8 cellular contexts compared by ENCODE assay signal in genomic region chr9:134324359-134325095, GRCh38. TPM values are rescaled to one million over a fixed set of nuclear protein-coding genes. Genes with fewer than 3 reads are reported as not detected.
DNase-seq lines count a peak whose midpoint lies in the region; TF ChIP-seq lines count a peak whose summit lies in the region.

No MANE protein-coding gene starts in this region.

- CTCF ChIA-PET in CD8-positive, alpha-beta memory T cell (lab: Charles Lee): interaction anchor here (0.9 to 3.4 kb wide), 2 partner anchors 23 to 154 kb away, joined by 3 to 10 read pairs; no protein-coding TSS in a partner anchor

- peak overlapping the region; percentile 40 to 90 (median 70) for H3K27ac Mint-ChIP-seq in CD8-positive, alpha-beta memory T cell
- H3K27ac Mint-ChIP-seq in osteocyte (ENCODE audit: unreplicated experiment): peak overlapping the region; percentile 14

- H3K4me3 Mint-ChIP-seq in CD8-positive, alpha-beta memory T cell: peak overlapping the region; percentile 77 to 89 (median 80)
- H3K4me3 Mint-ChIP-seq in osteocyte (ENCODE audit: unreplicated experiment): peak overlapping the region; percentile 48

- 59 to 77% methylated on average over 17 of the region's 17 CpGs for WGBS in esophagus, 2 donors

- no peaks in the 10 kb centered on the region for H3K27me3 ChIP-seq in CD8-positive, alpha-beta memory T cell (ENCODE audit: insufficient read depth, low read length, poor library complexity, severe bottlenecking)
- H3K27me3 ChIP-seq in esophagus (ENCODE audit: control insufficient read depth in 1 of 2, insufficient read depth in 2 of 2, low read length in 2 of 2): no peaks in the 10 kb centered on the region

- H3K36me3 Mint-ChIP-seq in CD8-positive, alpha-beta memory T cell: no peaks in the 10 kb centered on the region
- no peaks in the 10 kb centered on the region for H3K36me3 Mint-ChIP-seq in osteocyte (ENCODE audit: unreplicated experiment)

- no peak overlapping the region for H3K4me3 ChIP-seq in CD8-positive, alpha-beta memory T cell (ENCODE audit: low read length)
- H3K4me3 ChIP-seq in esophagus (ENCODE audit: low read depth in 1 of 2, low read length in 2 of 2): peak overlapping the region; percentile 62 to 91

- TF ChIP-seq CTCF in osteocyte (IDR thresholded peaks at IDR 0.05): no peak

- no peaks in the 10 kb centered on the region for H3K9me3 ChIP-seq in CD8-positive, alpha-beta memory T cell (ENCODE audit: low read length)
- H3K9me3 ChIP-seq in esophagus (ENCODE audit: control insufficient read depth in 2 of 2, insufficient read depth in 1 of 2, low read depth in 1 of 2, low read length in 1 of 2): no peaks in the 10 kb centered on the region

- H3K36me3 ChIP-seq in CD8-positive, alpha-beta memory T cell (ENCODE audit: insufficient read depth, low read length): no peaks in the 10 kb centered on the region
- no peaks in the 10 kb centered on the region for H3K36me3 ChIP-seq in esophagus (ENCODE audit: control insufficient read depth in 2 of 2, insufficient read depth in 2 of 2, low read length in 1 of 2)

- no peak overlapping the region for H3K27ac ChIP-seq in CD8-positive, alpha-beta memory T cell (ENCODE audit: low read depth, low read length)
- peak overlapping the region; percentile 97 to 98 for H3K27ac ChIP-seq in esophagus (ENCODE audit: low read depth in 2 of 2, low read length in 1 of 2)

- DNase-seq in CD8-positive, alpha-beta memory T cell: peak in 1 of 5 donors; percentile 48
- DNase-seq in RPMI7951 (ENCODE audit: low read depth) (peak; percentile 37), osteocyte (ENCODE audit: extremely low spot score, unreplicated experiment) (no peak), anterior cingulate cortex (lab: John Stamatoyannopoulos, UW) (no peak), NCI-H146 treated with DMSO at 0.1 percent for 48 hours (lab: John Stamatoyannopoulos, UW; ENCODE audit: unreplicated experiment) (no peak), occipital lobe (lab: John Stamatoyannopoulos, UW) (no peak), NCI-H1048 (lab: John Stamatoyannopoulos, UW) (no peak)

- POLR2A ChIA-PET in CD8-positive, alpha-beta memory T cell (lab: Charles Lee): interaction anchor here (0.9 kb wide), 1 partner anchor 189 kb away, joined by 4 read pairs; the partner anchor contains the start of gene WDR5

- H3K9me3 Mint-ChIP-seq in CD8-positive, alpha-beta memory T cell: no peaks in the 10 kb centered on the region
- H3K9me3 Mint-ChIP-seq in osteocyte (ENCODE audit: unreplicated experiment): no peaks in the 10 kb centered on the region

- peaks cover 0 to 4% of the 10 kb centered on the region in 2 donors for H3K27me3 Mint-ChIP-seq in CD8-positive, alpha-beta memory T cell
- no peaks in the 10 kb centered on the region for H3K27me3 Mint-ChIP-seq in osteocyte (ENCODE audit: unreplicated experiment)

- H3K4me1 ChIP-seq in CD8-positive, alpha-beta memory T cell (ENCODE audit: insufficient read depth, low read length): peaks cover 19% of the 10 kb centered on the region
- peaks cover 5 to 30% of the 10 kb centered on the region in 2 donors for H3K4me1 ChIP-seq in esophagus (ENCODE audit: control insufficient read depth in 2 of 2, insufficient read depth in 2 of 2, low read length in 1 of 2)

- H3K4me1 Mint-ChIP-seq in CD8-positive, alpha-beta memory T cell: peaks cover 6 to 22% (median 8%) of the 10 kb centered on the region in 3 donors
- peaks cover 58% of the 10 kb centered on the region for H3K4me1 Mint-ChIP-seq in osteocyte (ENCODE audit: unreplicated experiment)

RNA-seq across cellular contexts. Expression of gene RXRA, which starts 1.7 kb away (rescaled TPM):
- total RNA-seq in CD8-positive, alpha-beta memory T cell: 1 to 10 TPM; 9.9 to 10.0 TPM
- polyA plus RNA-seq in CD8-positive, alpha-beta memory T cell: 2.1 TPM
- 3.5 and 5.1 TPM in 2 replicates for total RNA-seq in RPMI7951 (2014; rRNA removed; shearing (Covaris generic))
- 10 to 100 TPM; 31.4 to 63.4 TPM for polyA plus RNA-seq in esophagus
- total RNA-seq in osteocyte (76.4 and 82.2 TPM in 2 replicates), occipital lobe (6.6 TPM)
